In the genomic region with DNA sequence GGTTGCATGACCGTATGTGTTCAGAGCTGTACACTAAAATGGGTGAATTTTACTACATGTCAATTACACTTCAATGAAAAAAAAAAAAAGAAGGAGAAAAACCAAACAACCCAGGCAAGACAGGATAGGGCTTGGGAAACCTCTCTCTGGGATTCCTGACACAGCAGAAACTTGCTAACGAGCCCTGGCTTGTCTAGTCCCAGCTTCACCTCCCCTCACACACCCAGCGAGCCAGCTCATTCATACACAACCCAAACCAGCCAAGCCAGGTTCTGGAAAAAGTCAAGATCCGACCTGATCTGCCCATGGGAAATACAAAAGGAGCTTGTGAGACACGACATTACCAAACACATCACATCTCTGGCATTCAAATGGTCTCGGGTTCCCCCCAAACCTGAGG, we compare ENCODE assay signal across 20 cellular contexts. TPM values are rescaled to one million over a fixed set of nuclear protein-coding genes. Genes with fewer than 3 reads are reported as not detected.
DNase-seq lines count a peak whose midpoint lies in the region; ATAC-seq and TF ChIP-seq lines count a peak whose summit lies in the region.
"Had no signal": no experiment of that assay in that cellular context is flagged by ENCODE, and none has a peak within 500 bp of the region (broad histone marks: within the 10 kb centered on the region; RNA-seq: fewer than 3 reads in every experiment).

No MANE protein-coding gene starts in this region.

- BruUV-seq in mammary epithelial cell (replicated peaks; lab: Mats Ljungman, UMichigan): no TSS peak

- no peaks in the 10 kb centered on the region for H3K27me3 Mint-ChIP-seq in activated naive CD4-positive, alpha-beta T cell treated with anti-CD3 and anti-CD28 coated beads, Interleukin-2, amount 50 U/mL, for 24 hours
- no peaks in the 10 kb centered on the region for H3K27me3 Mint-ChIP-seq in type B pancreatic cell
- H3K27me3 Mint-ChIP-seq: activated CD4-positive, alpha-beta T cell treated with anti-CD3 and anti-CD28 coated beads, Interleukin-2, amount 10 ng/mL, durations not matched to agents 7 days and 5 days; stimulated activated naive CD8-positive, alpha-beta T cell treated with anti-CD3 and anti-CD28 coated beads, Interleukin-15, Interleukin-2, amounts not matched to agents 100 ng/mL and 50 ng/mL, for 24 hours had no signal

- peak overlapping the region; percentile 83 for H3K9ac ChIP-seq in mammary epithelial cell (ENCODE audit: insufficient read depth, low read length)

- peak overlapping the region; percentile 69 for H3K4me2 ChIP-seq in mammary epithelial cell (ENCODE audit: insufficient read depth, low read depth, low read length)

- peaks cover 63% of the 10 kb centered on the region for H3K4me1 Mint-ChIP-seq in activated naive CD4-positive, alpha-beta T cell treated with anti-CD3 and anti-CD28 coated beads, Interleukin-2, amount 50 U/mL, for 24 hours
- H3K4me1 Mint-ChIP-seq in type B pancreatic cell (ENCODE audit: unreplicated experiment): peaks cover 13% of the 10 kb centered on the region

- peak overlapping the region; percentile 53 for H3K27ac Mint-ChIP-seq in activated naive CD4-positive, alpha-beta T cell treated with anti-CD3 and anti-CD28 coated beads, Interleukin-2, amount 50 U/mL, for 24 hours
- H3K27ac Mint-ChIP-seq in activated naive CD4-positive, alpha-beta T cell treated with anti-CD3 and anti-CD28 coated beads, Interleukin-2, amount 50 U/mL, for 72 hours: no peak overlapping the region
- H3K27ac Mint-ChIP-seq in type B pancreatic cell: peak overlapping the region; percentile 84
- H3K27ac Mint-ChIP-seq: HFFc6; stimulated activated naive CD8-positive, alpha-beta T cell treated with anti-CD3 and anti-CD28 coated beads, Interleukin-15, Interleukin-2, amounts not matched to agents 100 ng/mL and 50 ng/mL, for 24 hours had no signal

- intact Hi-C loops in mammary epithelial cell (cut with micrococcal nuclease): no loop called here

- peak overlapping the region; percentile 97 for H3K27ac ChIP-seq in mammary epithelial cell (ENCODE audit: insufficient read depth, low read depth, low read length)
- H3K27ac ChIP-seq: heart left ventricle, neutrophil, SJCRH30 had no signal

- dilution Hi-C loops in mammary epithelial cell (cut with HindIII; ENCODE audit: low sequenced_read_pairs): no loop called here

- H3K36me3 Mint-ChIP-seq in activated naive CD4-positive, alpha-beta T cell treated with anti-CD3 and anti-CD28 coated beads, Interleukin-2, amount 50 U/mL, for 24 hours: no peaks in the 10 kb centered on the region
- H3K36me3 Mint-ChIP-seq in activated naive CD4-positive, alpha-beta T cell treated with anti-CD3 and anti-CD28 coated beads, Interleukin-2, amount 50 U/mL, for 72 hours: peaks cover 0 to 5% of the 10 kb centered on the region in 2 donors
- no peaks in the 10 kb centered on the region for H3K36me3 Mint-ChIP-seq in type B pancreatic cell

- no peak for ATAC-seq in activated naive CD4-positive, alpha-beta T cell treated with anti-CD3 and anti-CD28 coated beads, Interleukin-2, amount 50 U/mL, for 72 hours
- ATAC-seq: heart left ventricle had no signal

- no peaks in the 10 kb centered on the region for H3K36me3 ChIP-seq in mammary epithelial cell (ENCODE audit: insufficient read depth, low read length)
- H3K36me3 ChIP-seq: heart left ventricle, neutrophil, SJCRH30 had no signal

- H3K4me3 ChIP-seq in mammary epithelial cell (replicated peaks in 1 of 3; ENCODE audit: insufficient read depth in 1 of 3, low read depth in 2 of 3, low read length in 3 of 3): no peak overlapping the region
- H3K4me3 ChIP-seq: heart left ventricle, SJCRH30 had no signal

- CTCF ChIA-PET in mammary epithelial cell (lab: Charles Lee; ENCODE audit: low non-redundant PET): interaction anchor here (0.6 to 0.8 kb wide), 6 partner anchors 20 to 1400 kb away, joined by 3 to 12 read pairs (median 3); no protein-coding TSS in a partner anchor

- in situ Hi-C loops in mammary epithelial cell (cut with MboI; ENCODE audit: low sequenced_read_pairs in 2 of 2): no loop called here

- peaks cover 15% of the 10 kb centered on the region for H3K79me2 ChIP-seq in mammary epithelial cell (ENCODE audit: insufficient read depth, low read length)

- no peak for DNase-seq in activated naive CD4-positive, alpha-beta T cell treated with anti-CD3 and anti-CD28 coated beads, Interleukin-2, amount 50 U/mL, for 72 hours (ENCODE audit: low spot score in 2 of 2)
- DNase-seq in mammary epithelial cell: peak; percentile 100
- peak; percentile 29 for DNase-seq in medulla oblongata (ENCODE audit: extremely low spot score)
- DNase-seq in type B pancreatic cell (ENCODE audit: extremely low spot score, unreplicated experiment): no peak
- no peak for DNase-seq in RKO (ENCODE audit: low spot score)
- DNase-seq in iPS-NIHi11 (ENCODE audit: low spot score): no peak
- DNase-seq in retina: no peak
- DNase-seq: ACHN; activated CD4-positive, alpha-beta T cell treated with anti-CD3 and anti-CD28 coated beads, Interleukin-2, amount 10 ng/mL, durations not matched to agents 7 days and 5 days; activated naive CD4-positive, alpha-beta T cell treated with Interleukin-2 at 50 U/mL for 16 hours; heart left ventricle; HFFc6; kidney; mesenchymal stem cell; NCI-H1436; NCI-H510A treated with DMSO at 0.1 percent for 48 hours; SJCRH30 had no signal

- no peaks in the 10 kb centered on the region for H3K27me3 ChIP-seq in mammary epithelial cell (ENCODE audit: insufficient read depth, low read length)
- H3K27me3 ChIP-seq: heart left ventricle, neutrophil, SJCRH30 had no signal

- no peaks in the 10 kb centered on the region for H3K9me3 ChIP-seq in mammary epithelial cell (replicated peaks; ENCODE audit: insufficient read depth, low read length)
- H3K9me3 ChIP-seq: heart left ventricle, neutrophil, SJCRH30 had no signal

- no peaks in the 10 kb centered on the region for H4K20me1 ChIP-seq in mammary epithelial cell (ENCODE audit: insufficient read depth, low read length)

- WGBS in mammary epithelial cell (ENCODE audit: low coverage, missing lambda C conversion rate): 0% methylated on average over 6 of the region's 6 CpGs

- H3K4me3 Mint-ChIP-seq in activated naive CD4-positive, alpha-beta T cell treated with anti-CD3 and anti-CD28 coated beads, Interleukin-2, amount 50 U/mL, for 24 hours: no peak overlapping the region
- H3K4me3 Mint-ChIP-seq in type B pancreatic cell: peak overlapping the region; percentile 53
- H3K4me3 Mint-ChIP-seq: activated CD4-positive, alpha-beta T cell treated with anti-CD3 and anti-CD28 coated beads, Interleukin-2, amount 10 ng/mL, durations not matched to agents 7 days and 5 days; HFFc6; stimulated activated naive CD8-positive, alpha-beta T cell treated with anti-CD3 and anti-CD28 coated beads, Interleukin-15, Interleukin-2, amounts not matched to agents 100 ng/mL and 50 ng/mL, for 24 hours had no signal

- H3K9me3 Mint-ChIP-seq in activated naive CD4-positive, alpha-beta T cell treated with anti-CD3 and anti-CD28 coated beads, Interleukin-2, amount 50 U/mL, for 24 hours: no peaks in the 10 kb centered on the region
- H3K9me3 Mint-ChIP-seq in activated naive CD4-positive, alpha-beta T cell treated with anti-CD3 and anti-CD28 coated beads, Interleukin-2, amount 50 U/mL, for 72 hours: no peaks in the 10 kb centered on the region
- no peaks in the 10 kb centered on the region for H3K9me3 Mint-ChIP-seq in type B pancreatic cell
- H3K9me3 Mint-ChIP-seq: activated CD4-positive, alpha-beta T cell treated with anti-CD3 and anti-CD28 coated beads, Interleukin-2, amount 10 ng/mL, durations not matched to agents 7 days and 5 days; HFFc6; stimulated activated naive CD8-positive, alpha-beta T cell treated with anti-CD3 and anti-CD28 coated beads, Interleukin-15, Interleukin-2, amounts not matched to agents 100 ng/mL and 50 ng/mL, for 24 hours had no signal

- TF ChIP-seq CTCF in mammary epithelial cell (conservative IDR thresholded peaks at IDR 0.05 in 1 of 2, IDR thresholded peaks at IDR 0.05 in 1 of 2; ENCODE audit: extremely low read depth in 1 of 2, insufficient read depth in 1 of 2, low read depth in 1 of 2, low read length in 2 of 2) (no peak), type B pancreatic cell (conservative IDR thresholded peaks at IDR 0.05) (no peak)

- H2AFZ ChIP-seq in mammary epithelial cell (ENCODE audit: low read depth, low read length): peak overlapping the region; percentile 40

- peaks cover 43% of the 10 kb centered on the region for H3K4me1 ChIP-seq in mammary epithelial cell (ENCODE audit: insufficient read depth, low read length)

RNA-seq across cellular contexts. Expression of gene TECR, which starts 3.7 kb away (rescaled TPM):
- total RNA-seq in activated naive CD4-positive, alpha-beta T cell treated with anti-CD3 and anti-CD28 coated beads, Interleukin-2, amount 50 U/mL, for 72 hours: 100 to 1,000 TPM; 116 to 118 TPM
- 100 to 1,000 TPM in 1 of 2 donors, 10 to 100 TPM in 1; 68.0 to 168 TPM for total RNA-seq in mammary epithelial cell
- polyA plus RNA-seq in mammary epithelial cell: 245 TPM
- 522 TPM for polyA minus RNA-seq in mammary epithelial cell
- 171 and 240 TPM in 2 replicates for total RNA-seq in type B pancreatic cell (ENCODE audit: low replicate concordance)

RNA-seq across cellular contexts. Expression of gene DNAJB1, which starts 7.5 kb away (rescaled TPM):
- total RNA-seq in activated naive CD4-positive, alpha-beta T cell treated with anti-CD3 and anti-CD28 coated beads, Interleukin-2, amount 50 U/mL, for 72 hours: 100 to 1,000 TPM in 1 of 2 donors, 10 to 100 TPM in 1; 59.5 to 124 TPM
- total RNA-seq in mammary epithelial cell: 100 to 1,000 TPM; 133 to 182 TPM
- polyA plus RNA-seq in mammary epithelial cell: 176 TPM
- 261 TPM for polyA minus RNA-seq in mammary epithelial cell
- total RNA-seq in type B pancreatic cell (ENCODE audit: low replicate concordance): 142 and 277 TPM in 2 replicates

RNA-seq across cellular contexts. Expression of gene GIPC1, which starts 29.8 kb away (rescaled TPM):
- 10 to 100 TPM; 24.8 to 33.3 TPM for total RNA-seq in activated naive CD4-positive, alpha-beta T cell treated with anti-CD3 and anti-CD28 coated beads, Interleukin-2, amount 50 U/mL, for 72 hours
- total RNA-seq in mammary epithelial cell (100 to 1,000 TPM; 186 to 190 TPM), type B pancreatic cell (ENCODE audit: low replicate concordance) (123 and 308 TPM in 2 replicates)
- 157 TPM for polyA plus RNA-seq in mammary epithelial cell
- polyA minus RNA-seq in mammary epithelial cell: 60.3 TPM

RNA-seq across cellular contexts. Expression of gene NDUFB7, which starts 46.1 kb away (rescaled TPM):
- total RNA-seq in activated naive CD4-positive, alpha-beta T cell treated with anti-CD3 and anti-CD28 coated beads, Interleukin-2, amount 50 U/mL, for 72 hours: 100 to 1,000 TPM; 111 to 129 TPM
- total RNA-seq in mammary epithelial cell (100 to 1,000 TPM; 142 to 177 TPM), type B pancreatic cell (ENCODE audit: low replicate concordance) (137 and 188 TPM in 2 replicates)
- 246 TPM for polyA plus RNA-seq in mammary epithelial cell
- polyA minus RNA-seq in mammary epithelial cell: 15.7 TPM

RNA-seq across cellular contexts. Expression of gene PTGER1, which starts 50.6 kb away (rescaled TPM):
- under 1 TPM; 0.20 to 0.97 TPM for total RNA-seq in activated naive CD4-positive, alpha-beta T cell treated with anti-CD3 and anti-CD28 coated beads, Interleukin-2, amount 50 U/mL, for 72 hours
- total RNA-seq in mammary epithelial cell: under 1 TPM; 0.56 to 0.83 TPM
- polyA plus RNA-seq in mammary epithelial cell: not detected
- polyA minus RNA-seq in mammary epithelial cell: not detected
- 0.56 and 1.0 TPM in 2 replicates for total RNA-seq in type B pancreatic cell (ENCODE audit: low replicate concordance)

Comparison
In these comparisons a context has a peak if more than half of its experiments do, and no peak if none do; other contexts are left out.
1. H3K27ac Mint-ChIP-seq: peak in activated naive CD4-positive, alpha-beta T cell treated with anti-CD3 and anti-CD28 coated beads, Interleukin-2, amount 50 U/mL, for 24 hours (single experiment) and type B pancreatic cell (single experiment); none in activated naive CD4-positive, alpha-beta T cell treated with anti-CD3 and anti-CD28 coated beads, Interleukin-2, amount 50 U/mL, for 72 hours (0 of 2).
2. DNase-seq: peak in mammary epithelial cell (single experiment) and medulla oblongata (single experiment); none in activated naive CD4-positive, alpha-beta T cell treated with anti-CD3 and anti-CD28 coated beads, Interleukin-2, amount 50 U/mL, for 72 hours (0 of 2), type B pancreatic cell (single experiment), RKO (single experiment), iPS-NIHi11 (single experiment) and retina (single experiment).